Comparison of ENCODE assay signal across 10 cellular contexts in the genomic region with DNA sequence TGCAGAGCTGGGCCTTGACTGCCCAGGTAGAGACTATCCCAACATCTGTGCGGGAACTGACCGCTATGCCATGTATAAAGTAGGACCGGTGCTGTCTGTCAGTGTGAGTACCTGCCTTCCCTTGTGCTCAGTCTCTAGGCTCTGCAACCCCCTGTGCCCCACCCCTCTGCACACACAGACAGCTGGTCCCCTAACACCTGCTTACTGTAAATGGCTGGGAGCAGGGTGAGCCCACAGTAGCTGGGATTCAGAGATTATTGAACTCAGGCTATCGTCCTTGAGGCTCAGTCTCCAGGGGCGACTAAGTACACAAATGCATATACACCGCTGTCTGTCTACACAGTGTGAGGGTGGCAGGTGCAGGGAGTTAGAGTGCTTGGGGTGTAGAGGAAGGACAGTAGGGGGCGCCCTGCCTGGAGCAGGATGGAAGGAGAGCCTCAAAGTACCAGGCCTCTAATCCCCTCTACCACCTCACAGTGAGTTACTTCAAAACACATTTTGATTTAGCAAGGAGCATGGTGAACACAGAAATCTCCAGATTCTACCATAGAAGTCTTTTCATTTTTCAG. TPM values are rescaled to one million over a fixed set of nuclear protein-coding genes. Genes with fewer than 3 reads are reported as not detected.
DNase-seq lines count a peak whose midpoint lies in the region; ATAC-seq and TF ChIP-seq lines count a peak whose summit lies in the region.
"Had no signal": no experiment of that assay in that cellular context is flagged by ENCODE, and none has a peak within 500 bp of the region (broad histone marks: within the 10 kb centered on the region; RNA-seq: fewer than 3 reads in every experiment).

No MANE protein-coding gene starts in this region.

- intact Hi-C loops in Panc1 (cut with micrococcal nuclease; ENCODE audit: unreplicated experiment) = no loop called here

- TF ChIP-seq CTCF in Panc1 (IDR thresholded peaks at IDR 0.05) (peak; percentile 77), epithelial cell of esophagus (IDR thresholded peaks at IDR 0.05; ENCODE audit: insufficient read depth, low read depth, low read length, missing control alignments) (peak; percentile 37)

- H3K27ac ChIP-seq in Panc1 (ENCODE audit: low read length) = no peak overlapping the region; the same call in 1 of the 2 replicates

- no peaks in the 10 kb centered on the region for H3K9me3 Mint-ChIP-seq in activated T-cell treated with anti-CD3 and anti-CD28 coated beads, Interleukin-2, amount 50 U/mL, for 72 hours

- BruUV-seq in Panc1 (replicated peaks; lab: Mats Ljungman, UMichigan) = no TSS peak

- CTCF ChIA-PET in Panc1 (lab: Charles Lee) = no interaction called here

- H3K4me3 ChIP-seq in Panc1 (ENCODE audit: low read depth in 2 of 2, low read length in 2 of 2) (no peak overlapping the region), epithelial cell of esophagus (ENCODE audit: low read length) (no peak overlapping the region)
- H3K4me3 ChIP-seq: MG63 had no signal

- H3K9me3 ChIP-seq in Panc1 (ENCODE audit: control insufficient read depth, insufficient read depth, low read depth, low read length) = no peaks in the 10 kb centered on the region
- H3K9me3 ChIP-seq: MG63 had no signal

- H3K27ac Mint-ChIP-seq in activated T-cell treated with anti-CD3 and anti-CD28 coated beads, Interleukin-2, amount 50 U/mL, for 72 hours = peak overlapping the region; percentile 20

- no peak overlapping the region for H3K4me3 Mint-ChIP-seq in activated T-cell treated with anti-CD3 and anti-CD28 coated beads, Interleukin-2, amount 50 U/mL, for 72 hours

- H3K27me3 ChIP-seq in Panc1 (ENCODE audit: control insufficient read depth, insufficient read depth, low read length) = no peaks in the 10 kb centered on the region
- H3K27me3 ChIP-seq: MG63 had no signal

- no peak for ATAC-seq in activated T-cell treated with anti-CD3 and anti-CD28 coated beads, Interleukin-2, amount 50 U/mL, for 72 hours (replicated peaks in 1 of 2)
- peak; percentile 49; the same call in 1 of the 2 replicates for ATAC-seq in Panc1
- no peak for ATAC-seq in GM18907 (IDR thresholded peaks at IDR 0.05; ENCODE audit: unreplicated experiment)

- H3K27me3 Mint-ChIP-seq in activated T-cell treated with anti-CD3 and anti-CD28 coated beads, Interleukin-2, amount 50 U/mL, for 72 hours (ENCODE audit: low read depth) = no peaks in the 10 kb centered on the region

- H3K36me3 ChIP-seq in Panc1 (ENCODE audit: control insufficient read depth, insufficient read depth, low read length) = peaks cover 72% of the 10 kb centered on the region
- H3K36me3 ChIP-seq: MG63 had no signal

- H3K4me1 ChIP-seq in Panc1 (ENCODE audit: control insufficient read depth, insufficient read depth, low read length) = peaks cover 14% of the 10 kb centered on the region

- H3K4me1 Mint-ChIP-seq in activated T-cell treated with anti-CD3 and anti-CD28 coated beads, Interleukin-2, amount 50 U/mL, for 72 hours (ENCODE audit: low read depth) = peaks cover 30% of the 10 kb centered on the region

- POLR2A ChIA-PET in Panc1 (lab: Charles Lee) = no interaction called here

- peak in 1 of 2 donors; percentile 31 for DNase-seq in activated T-cell treated with anti-CD3 and anti-CD28 coated beads, Interleukin-2, amount 50 U/mL, for 72 hours
- DNase-seq in activated T-cell treated with anti-CD3 and anti-CD28 coated beads, Interleukin-2, amount 50 U/mL, for 48 hours = no peak
- DNase-seq in Panc1 (ENCODE audit: low read depth, low spot score) = no peak
- DNase-seq in epithelial cell of esophagus (ENCODE audit: low read depth) = no peak
- peak; percentile 15 for DNase-seq in stimulated activated naive CD4-positive, alpha-beta T cell treated with Interleukin-2 at 50 U/mL for 16 hours (lab: John Stamatoyannopoulos, UW)
- DNase-seq in cerebellar nuclear complex (lab: John Stamatoyannopoulos, UW) = no peak
- no peak for DNase-seq in GM19238 (ENCODE audit: insufficient read length, low spot score)
- DNase-seq: effector memory CD4-positive, alpha-beta T cell; MG63 had no signal

- H3K36me3 Mint-ChIP-seq in activated T-cell treated with anti-CD3 and anti-CD28 coated beads, Interleukin-2, amount 50 U/mL, for 72 hours (ENCODE audit: insufficient read depth in 2 of 2) = peaks cover 19 to 31% of the 10 kb centered on the region in 2 donors

- in situ Hi-C loops in Panc1 (cut with HindIII; ENCODE audit: low pct_unique_long_range_greater_than_20kb, low sequenced_read_pairs) = no loop called here

RNA-seq across cellular contexts. Expression of a gene that starts 12.9 kb away (rescaled TPM):
- 100 to 1,000 TPM in 1 of 2 donors, 10 to 100 TPM in 1; 92.2 to 122 TPM for total RNA-seq in activated T-cell treated with anti-CD3 and anti-CD28 coated beads, Interleukin-2, amount 50 U/mL, for 72 hours
- total RNA-seq in Panc1 (2021; ENCODE audit: unreplicated experiment) = 331 TPM
- polyA plus RNA-seq in Panc1 (2012; ENCODE audit: insufficient read length) = 234 TPM
